ENCODE assay signal across 8 cellular contexts in genomic region chr18:54828290-54828871, GRCh38. TPM values are rescaled to one million over a fixed set of nuclear protein-coding genes. Genes with fewer than 3 reads are reported as not detected.
A peak's percentile ranks its signal among the peaks of the same experiment; 100 is the strongest.
DNase-seq lines count a peak whose midpoint lies in the region; ATAC-seq and TF ChIP-seq lines count a peak whose summit lies in the region.

TSS of gene RAB27B (plus strand) at chr18:54828477. CDS start at chr18:54877586, 49,109 bp downstream.

- DNase-seq in NCI-H187 (lab: John Stamatoyannopoulos, UW) (peak; percentile 8 to 52), kidney epithelial cell (ENCODE audit: low read depth) (peak; percentile 86)
- DNase-seq in activated CD4-positive, CD25-positive, alpha-beta regulatory T cell treated with anti-CD3 and anti-CD28 coated beads, Interleukin-2, amount 50 U/mL, for 16 hours (ENCODE audit: low read depth, low spot score), result peak; percentile 10
- peak; percentile 53 for DNase-seq in central memory CD4-positive, alpha-beta T cell
- DNase-seq in stimulated activated CD4-positive, alpha-beta T cell treated with anti-CD3 and anti-CD28 coated beads, Interleukin-12 subunit alpha, Interleukin-12 subunit beta, amount 100 ng/mL, for 48 hours (ENCODE audit: low read depth in 2 of 3, low spot score in 1 of 3), result peak; percentile 52 to 64 (median 53)

- no peaks in the 10 kb centered on the region for H3K27me3 ChIP-seq in kidney epithelial cell (ENCODE audit: control insufficient read depth, insufficient read depth, low read length)

- no peaks in the 10 kb centered on the region for H3K36me3 ChIP-seq in kidney epithelial cell (ENCODE audit: control insufficient read depth, insufficient read depth, low read length)

- H3K4me3 ChIP-seq in kidney epithelial cell (ENCODE audit: low read depth, low read length), result peak within 1 kb of the TSS; percentile 57

- ATAC-seq in GM18868 (IDR thresholded peaks at IDR 0.05; ENCODE audit: unreplicated experiment), result peak; percentile 64
- no peak for ATAC-seq in GM19397 (IDR thresholded peaks at IDR 0.05; ENCODE audit: unreplicated experiment)
- no peak for ATAC-seq in GM19452 (IDR thresholded peaks at IDR 0.05; ENCODE audit: unreplicated experiment)

- TF ChIP-seq CTCF in kidney epithelial cell (IDR thresholded peaks at IDR 0.05; ENCODE audit: insufficient read depth, low read length, poor library complexity, severe bottlenecking), result no peak

RNA-seq across cellular contexts. Expression of gene RAB27B, which starts in this region (rescaled TPM):
- total RNA-seq in kidney epithelial cell, result 0.96 and 1.6 TPM in 2 replicates

Comparison
In these comparisons a context has a peak if more than half of its experiments do, and no peak if none do; other contexts are left out.
1. DNase-seq: peak in every context shown above with its lines; median percentile 86 in kidney epithelial cell; 53 in central memory CD4-positive, alpha-beta T cell; 53 in stimulated activated CD4-positive, alpha-beta T cell treated with anti-CD3 and anti-CD28 coated beads, Interleukin-12 subunit alpha, Interleukin-12 subunit beta, amount 100 ng/mL, for 48 hours; 30 in NCI-H187; 10 in activated CD4-positive, CD25-positive, alpha-beta regulatory T cell treated with anti-CD3 and anti-CD28 coated beads, Interleukin-2, amount 50 U/mL, for 16 hours.